2 cellular contexts compared by ENCODE assay signal in the genomic region with DNA sequence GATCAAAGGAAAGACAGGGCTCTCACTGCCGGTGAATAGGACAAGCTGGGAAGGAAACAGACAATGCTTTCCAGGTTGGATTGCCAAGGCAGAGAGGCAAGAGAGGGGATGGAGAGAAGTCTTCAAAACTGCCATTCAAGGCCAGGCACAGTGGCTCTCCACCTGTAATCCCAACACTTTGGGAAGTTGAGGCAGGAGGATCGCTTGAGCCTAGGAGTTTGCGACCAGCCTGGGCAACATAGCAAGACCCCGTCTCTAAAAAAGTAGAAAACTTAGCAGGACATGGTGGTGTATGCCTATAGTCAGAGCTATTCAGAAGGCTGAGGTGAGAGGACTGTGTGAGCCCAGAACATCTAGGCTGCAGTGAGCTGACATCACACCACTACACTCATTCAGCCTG.
TF ChIP-seq lines count a peak whose summit lies in the region.

No MANE protein-coding gene starts in this region.

TF ChIP-seq in K562, 482 proteins besides CTCF, POLR2A, EP300 and RAD21:
- TF ChIP-seq BCOR (IDR thresholded peaks at IDR 0.05) = peak; percentile 20; the same call in 1 of the 2 replicates
- peak; percentile 17 for TF ChIP-seq RBM25 (IDR thresholded peaks at IDR 0.05; ENCODE audit: low read depth, low read length, severe bottlenecking)
- no peak for TF ChIP-seq ZNF133 (CRISPR knock-in tag; IDR thresholded peaks at IDR 0.05)
- no peak for TF ChIP-seq TFAM (CRISPR knock-in tag; conservative IDR thresholded peaks at IDR 0.05)
- peak; percentile 16; the same call in 1 of the 2 replicates for TF ChIP-seq ZNF121 (CRISPR knock-in tag; conservative IDR thresholded peaks at IDR 0.05)

TF ChIP-seq in liver, 16 proteins besides CTCF, POLR2A, EP300 and RAD21:
- TF ChIP-seq FOXA2 (IDR thresholded peaks at IDR 0.05) (no peak), JUND (IDR thresholded peaks at IDR 0.05) (no peak)
